Comparison of ENCODE assay signal across 1 cellular context in genomic region chr18:25223211-25223610, GRCh38.
TF ChIP-seq lines count a peak whose summit lies in the region.

No MANE protein-coding gene starts in this region.

TF ChIP-seq in K562, 482 proteins besides CTCF, POLR2A, EP300 and RAD21 (continued from another document and continues in another):
- TF ChIP-seq, protein P1, sequence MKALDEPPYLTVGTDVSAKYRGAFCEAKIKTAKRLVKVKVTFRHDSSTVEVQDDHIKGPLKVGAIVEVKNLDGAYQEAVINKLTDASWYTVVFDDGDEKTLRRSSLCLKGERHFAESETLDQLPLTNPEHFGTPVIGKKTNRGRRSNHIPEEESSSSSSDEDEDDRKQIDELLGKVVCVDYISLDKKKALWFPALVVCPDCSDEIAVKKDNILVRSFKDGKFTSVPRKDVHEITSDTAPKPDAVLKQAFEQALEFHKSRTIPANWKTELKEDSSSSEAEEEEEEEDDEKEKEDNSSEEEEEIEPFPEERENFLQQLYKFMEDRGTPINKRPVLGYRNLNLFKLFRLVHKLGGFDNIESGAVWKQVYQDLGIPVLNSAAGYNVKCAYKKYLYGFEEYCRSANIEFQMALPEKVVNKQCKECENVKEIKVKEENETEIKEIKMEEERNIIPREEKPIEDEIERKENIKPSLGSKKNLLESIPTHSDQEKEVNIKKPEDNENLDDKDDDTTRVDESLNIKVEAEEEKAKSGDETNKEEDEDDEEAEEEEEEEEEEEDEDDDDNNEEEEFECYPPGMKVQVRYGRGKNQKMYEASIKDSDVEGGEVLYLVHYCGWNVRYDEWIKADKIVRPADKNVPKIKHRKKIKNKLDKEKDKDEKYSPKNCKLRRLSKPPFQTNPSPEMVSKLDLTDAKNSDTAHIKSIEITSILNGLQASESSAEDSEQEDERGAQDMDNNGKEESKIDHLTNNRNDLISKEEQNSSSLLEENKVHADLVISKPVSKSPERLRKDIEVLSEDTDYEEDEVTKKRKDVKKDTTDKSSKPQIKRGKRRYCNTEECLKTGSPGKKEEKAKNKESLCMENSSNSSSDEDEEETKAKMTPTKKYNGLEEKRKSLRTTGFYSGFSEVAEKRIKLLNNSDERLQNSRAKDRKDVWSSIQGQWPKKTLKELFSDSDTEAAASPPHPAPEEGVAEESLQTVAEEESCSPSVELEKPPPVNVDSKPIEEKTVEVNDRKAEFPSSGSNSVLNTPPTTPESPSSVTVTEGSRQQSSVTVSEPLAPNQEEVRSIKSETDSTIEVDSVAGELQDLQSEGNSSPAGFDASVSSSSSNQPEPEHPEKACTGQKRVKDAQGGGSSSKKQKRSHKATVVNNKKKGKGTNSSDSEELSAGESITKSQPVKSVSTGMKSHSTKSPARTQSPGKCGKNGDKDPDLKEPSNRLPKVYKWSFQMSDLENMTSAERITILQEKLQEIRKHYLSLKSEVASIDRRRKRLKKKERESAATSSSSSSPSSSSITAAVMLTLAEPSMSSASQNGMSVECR (CRISPR knock-in tag; IDR thresholded peaks at IDR 0.05): no peak
- TF ChIP-seq ZNF561 (CRISPR knock-in tag; conservative IDR thresholded peaks at IDR 0.05): no peak
- TF ChIP-seq, protein P2, sequence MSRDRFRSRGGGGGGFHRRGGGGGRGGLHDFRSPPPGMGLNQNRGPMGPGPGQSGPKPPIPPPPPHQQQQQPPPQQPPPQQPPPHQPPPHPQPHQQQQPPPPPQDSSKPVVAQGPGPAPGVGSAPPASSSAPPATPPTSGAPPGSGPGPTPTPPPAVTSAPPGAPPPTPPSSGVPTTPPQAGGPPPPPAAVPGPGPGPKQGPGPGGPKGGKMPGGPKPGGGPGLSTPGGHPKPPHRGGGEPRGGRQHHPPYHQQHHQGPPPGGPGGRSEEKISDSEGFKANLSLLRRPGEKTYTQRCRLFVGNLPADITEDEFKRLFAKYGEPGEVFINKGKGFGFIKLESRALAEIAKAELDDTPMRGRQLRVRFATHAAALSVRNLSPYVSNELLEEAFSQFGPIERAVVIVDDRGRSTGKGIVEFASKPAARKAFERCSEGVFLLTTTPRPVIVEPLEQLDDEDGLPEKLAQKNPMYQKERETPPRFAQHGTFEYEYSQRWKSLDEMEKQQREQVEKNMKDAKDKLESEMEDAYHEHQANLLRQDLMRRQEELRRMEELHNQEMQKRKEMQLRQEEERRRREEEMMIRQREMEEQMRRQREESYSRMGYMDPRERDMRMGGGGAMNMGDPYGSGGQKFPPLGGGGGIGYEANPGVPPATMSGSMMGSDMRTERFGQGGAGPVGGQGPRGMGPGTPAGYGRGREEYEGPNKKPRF (IDR thresholded peaks at IDR 0.05; ENCODE audit: low read depth, low read length): no peak
- TF ChIP-seq CC2D1A (IDR thresholded peaks at IDR 0.05): 0 out of 2 replicates have a peak, but pooled peaks have one; percentile 23
- TF ChIP-seq NFYB (IDR thresholded peaks at IDR 0.05; ENCODE audit: extremely low read depth, insufficient read length): no peak
- no peak for TF ChIP-seq CBFB (CRISPR knock-in tag; IDR thresholded peaks at IDR 0.05)
- TF ChIP-seq SMAD1 (IDR thresholded peaks at IDR 0.05; ENCODE audit: low read depth, low read length, partially characterized antibody): peak; percentile 35
- TF ChIP-seq THAP12 (CRISPR knock-in tag; IDR thresholded peaks at IDR 0.05): no peak
- TF ChIP-seq GATAD2B (IDR thresholded peaks at IDR 0.05; ENCODE audit: borderline replicate concordance): no peak
- TF ChIP-seq RFX7 (CRISPR knock-in tag; IDR thresholded peaks at IDR 0.05): no peak
- no peak for TF ChIP-seq DMBX1 (CRISPR knock-in tag; IDR thresholded peaks at IDR 0.05; ENCODE audit: borderline replicate concordance)
- TF ChIP-seq SREBF2 (CRISPR knock-in tag; IDR thresholded peaks at IDR 0.05): no peak
- peak; percentile 95 for TF ChIP-seq ZEB2 (IDR thresholded peaks at IDR 0.05)
- no peak for TF ChIP-seq RHOXF2B (CRISPR knock-in tag; conservative IDR thresholded peaks at IDR 0.05)
- TF ChIP-seq RBM25 (IDR thresholded peaks at IDR 0.05; ENCODE audit: low read depth, low read length, severe bottlenecking): no peak
- no peak for TF ChIP-seq SIN3B (IDR thresholded peaks at IDR 0.05; ENCODE audit: low read depth)
- no peak for TF ChIP-seq ZFP1 (CRISPR knock-in tag; IDR thresholded peaks at IDR 0.05)
- TF ChIP-seq ZNF584 (CRISPR knock-in tag; IDR thresholded peaks at IDR 0.05; ENCODE audit: low read depth): no peak
- no peak for TF ChIP-seq RFX5 (IDR thresholded peaks at IDR 0.05; ENCODE audit: low read depth, low read length)
- TF ChIP-seq SP2 (IDR thresholded peaks at IDR 0.05; ENCODE audit: extremely low read depth, low read depth, low read length, poor library complexity, severe bottlenecking): no peak
- no peak for TF ChIP-seq CBX8 (IDR thresholded peaks at IDR 0.05; ENCODE audit: borderline replicate concordance, extremely low read depth, low read depth, low read length, poor library complexity, severe bottlenecking)
- no peak for TF ChIP-seq ZNF408 (CRISPR knock-in tag; IDR thresholded peaks at IDR 0.05; ENCODE audit: low read depth)
- no peak for TF ChIP-seq REST (CRISPR knock-in tag; IDR thresholded peaks at IDR 0.05; ENCODE audit: low read depth)
- no peak for TF ChIP-seq CREB1 (IDR thresholded peaks at IDR 0.05)
- TF ChIP-seq CREB1 (CRISPR knock-in tag; IDR thresholded peaks at IDR 0.05): no peak
- TF ChIP-seq EZH2 (IDR thresholded peaks at IDR 0.05; ENCODE audit: borderline replicate concordance, low read depth, low read length): no peak
- no peak for TF ChIP-seq NONO (IDR thresholded peaks at IDR 0.05; ENCODE audit: low read depth in 2 of 2, low read length in 1 of 2)
- TF ChIP-seq ZNF274 (IDR thresholded peaks at IDR 0.05; ENCODE audit: borderline replicate concordance, low read depth, low read length): no peak
- no peak for TF ChIP-seq POLR3G (IDR thresholded peaks at IDR 0.05; ENCODE audit: extremely low read depth, insufficient read length, insufficient replicate concordance)
- no peak for TF ChIP-seq SRSF3 (IDR thresholded peaks at IDR 0.05; ENCODE audit: insufficient read depth, low read length)
- no peak for TF ChIP-seq BRCA1 (IDR thresholded peaks at IDR 0.05)
- TF ChIP-seq BRCA1 (CRISPR knock-in tag; IDR thresholded peaks at IDR 0.05): no peak
- no peak for TF ChIP-seq HMG20A (CRISPR knock-in tag; conservative IDR thresholded peaks at IDR 0.05)
- TF ChIP-seq ILF3 (IDR thresholded peaks at IDR 0.05; ENCODE audit: borderline replicate concordance): no peak
- TF ChIP-seq, protein P3, sequence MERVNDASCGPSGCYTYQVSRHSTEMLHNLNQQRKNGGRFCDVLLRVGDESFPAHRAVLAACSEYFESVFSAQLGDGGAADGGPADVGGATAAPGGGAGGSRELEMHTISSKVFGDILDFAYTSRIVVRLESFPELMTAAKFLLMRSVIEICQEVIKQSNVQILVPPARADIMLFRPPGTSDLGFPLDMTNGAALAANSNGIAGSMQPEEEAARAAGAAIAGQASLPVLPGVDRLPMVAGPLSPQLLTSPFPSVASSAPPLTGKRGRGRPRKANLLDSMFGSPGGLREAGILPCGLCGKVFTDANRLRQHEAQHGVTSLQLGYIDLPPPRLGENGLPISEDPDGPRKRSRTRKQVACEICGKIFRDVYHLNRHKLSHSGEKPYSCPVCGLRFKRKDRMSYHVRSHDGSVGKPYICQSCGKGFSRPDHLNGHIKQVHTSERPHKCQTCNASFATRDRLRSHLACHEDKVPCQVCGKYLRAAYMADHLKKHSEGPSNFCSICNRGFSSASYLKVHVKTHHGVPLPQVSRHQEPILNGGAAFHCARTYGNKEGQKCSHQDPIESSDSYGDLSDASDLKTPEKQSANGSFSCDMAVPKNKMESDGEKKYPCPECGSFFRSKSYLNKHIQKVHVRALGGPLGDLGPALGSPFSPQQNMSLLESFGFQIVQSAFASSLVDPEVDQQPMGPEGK (CRISPR knock-in tag; IDR thresholded peaks at IDR 0.05; ENCODE audit: borderline replicate concordance): 0 out of 2 replicates have a peak, but pooled peaks have one; percentile 43
- peak; percentile 72; the same call in 1 of the 2 replicates for TF ChIP-seq ZNF644 (tag; IDR thresholded peaks at IDR 0.05; ENCODE audit: low read depth)
- TF ChIP-seq PCBP2 (IDR thresholded peaks at IDR 0.05; ENCODE audit: low read depth, low read length, poor library complexity, severe bottlenecking): no peak
- no peak for TF ChIP-seq SMARCB1 (IDR thresholded peaks at IDR 0.05; ENCODE audit: insufficient read length, low read depth)
- TF ChIP-seq HBP1 (CRISPR knock-in tag; IDR thresholded peaks at IDR 0.05): no peak
- TF ChIP-seq IRF2 (CRISPR knock-in tag; IDR thresholded peaks at IDR 0.05): no peak
- peak; percentile 81 for TF ChIP-seq SOX6 (IDR thresholded peaks at IDR 0.05)
- peak; percentile 44; the same call in 1 of the 2 replicates for TF ChIP-seq CHAMP1 (IDR thresholded peaks at IDR 0.05)
- TF ChIP-seq FOXK1 (CRISPR knock-in tag; IDR thresholded peaks at IDR 0.05; ENCODE audit: borderline replicate concordance): no peak
- no peak for TF ChIP-seq PTRF (tag; IDR thresholded peaks at IDR 0.05)
